In genomic region chr6:7821426-7821825, GRCh38 we compare ENCODE assay signal across 18 cellular contexts.
A peak's percentile ranks its signal among the peaks of the same experiment; 100 is the strongest.
DNase-seq lines count a peak whose midpoint lies in the region; ATAC-seq and TF ChIP-seq lines count a peak whose summit lies in the region.
"Had no signal": no experiment of that assay in that cellular context is flagged by ENCODE, and none has a peak within 500 bp of the region (broad histone marks: within the 10 kb centered on the region; RNA-seq: fewer than 3 reads in every experiment).

No MANE protein-coding gene starts in this region.

- H3K27me3 ChIP-seq in MG63 = no peaks in the 10 kb centered on the region
- no peaks in the 10 kb centered on the region for H3K27me3 ChIP-seq in brain microvascular endothelial cell (replicated peaks)

- H3K36me3 ChIP-seq in MG63 = no peaks in the 10 kb centered on the region
- H3K36me3 ChIP-seq in brain microvascular endothelial cell (replicated peaks) = no peaks in the 10 kb centered on the region
- H3K36me3 ChIP-seq: HAP-1 had no signal

- H3K27me3 Mint-ChIP-seq in activated T-cell treated with anti-CD3 and anti-CD28 coated beads, Interleukin-2, amount 50 U/mL, for 4 hours (ENCODE audit: low read depth) = peaks cover 10% of the 10 kb centered on the region

- H3K36me3 Mint-ChIP-seq in activated T-cell treated with anti-CD3 and anti-CD28 coated beads, Interleukin-2, amount 50 U/mL, for 4 hours (ENCODE audit: insufficient read depth) = no peaks in the 10 kb centered on the region
- H3K36me3 Mint-ChIP-seq: CD8-positive, alpha-beta T cell had no signal

- no peak for ATAC-seq in activated T-cell treated with anti-CD3 and anti-CD28 coated beads, Interleukin-2, amount 50 U/mL, for 4 hours
- no peak for ATAC-seq in GM21576 (IDR thresholded peaks at IDR 0.05; ENCODE audit: unreplicated experiment)
- no peak for ATAC-seq in GM19463 (IDR thresholded peaks at IDR 0.05; ENCODE audit: unreplicated experiment)
- ATAC-seq: CD8-positive, alpha-beta T cell had no signal

- TF ChIP-seq CTCF in brain microvascular endothelial cell (IDR thresholded peaks at IDR 0.05; ENCODE audit: low read depth, low read length, missing control alignments) = no peak

- no peaks in the 10 kb centered on the region for H3K9me3 Mint-ChIP-seq in activated T-cell treated with anti-CD3 and anti-CD28 coated beads, Interleukin-2, amount 50 U/mL, for 4 hours
- H3K9me3 Mint-ChIP-seq: CD8-positive, alpha-beta T cell had no signal

- DNase-seq in EL (peak; percentile 12), MG63 (peak; percentile 32), brain microvascular endothelial cell (peak; percentile 18), iris pigment epithelial cell (ENCODE audit: low read depth) (peak; percentile 29), HT-29 (ENCODE audit: low spot score) (no peak)
- no peak for DNase-seq in activated T-cell treated with anti-CD3 and anti-CD28 coated beads, Interleukin-2, amount 50 U/mL, for 4 hours
- DNase-seq: ACHN; CD8-positive, alpha-beta T cell; DMS79 treated with DMSO at 0.1 percent for 48 hours; MV-4-11; NCI-H1436 treated with DMSO at 0.1 percent for 48 hours; NCI-H226; NCI-H526; NK-92 treated with Interleukin-12 subunit alpha and Interleukin-12 subunit beta, amount 100 ng/mL, for 24 hours; OCI-M1 had no signal

- H3K9me3 ChIP-seq in MG63 = no peaks in the 10 kb centered on the region
- H3K9me3 ChIP-seq: HAP-1 had no signal

- H3K4me3 Mint-ChIP-seq in activated T-cell treated with anti-CD3 and anti-CD28 coated beads, Interleukin-2, amount 50 U/mL, for 4 hours = no peak overlapping the region
- H3K4me3 Mint-ChIP-seq: CD8-positive, alpha-beta T cell had no signal

- H3K27ac ChIP-seq in brain microvascular endothelial cell = no peak overlapping the region

- in situ Hi-C loops in brain microvascular endothelial cell (cut with HindIII; ENCODE audit: low pct_ligation_motif_present, low sequenced_read_pairs) = no loop called here

- H3K4me1 Mint-ChIP-seq in activated T-cell treated with anti-CD3 and anti-CD28 coated beads, Interleukin-2, amount 50 U/mL, for 4 hours (ENCODE audit: low read depth) = no peaks in the 10 kb centered on the region

- H3K4me3 ChIP-seq in MG63 (no peak overlapping the region), brain microvascular endothelial cell (ENCODE audit: low read depth, low read length) (no peak overlapping the region)
- H3K4me3 ChIP-seq: HAP-1 had no signal

Comparison
In these comparisons a context has a peak if more than half of its experiments do, and no peak if none do; other contexts are left out.
1. DNase-seq: peak in EL (single experiment), MG63 (single experiment), brain microvascular endothelial cell (single experiment) and iris pigment epithelial cell (single experiment); none in HT-29 (single experiment) and activated T-cell treated with anti-CD3 and anti-CD28 coated beads, Interleukin-2, amount 50 U/mL, for 4 hours (single experiment).